ENCODE assay signal across 17 cellular contexts in the genomic region with DNA sequence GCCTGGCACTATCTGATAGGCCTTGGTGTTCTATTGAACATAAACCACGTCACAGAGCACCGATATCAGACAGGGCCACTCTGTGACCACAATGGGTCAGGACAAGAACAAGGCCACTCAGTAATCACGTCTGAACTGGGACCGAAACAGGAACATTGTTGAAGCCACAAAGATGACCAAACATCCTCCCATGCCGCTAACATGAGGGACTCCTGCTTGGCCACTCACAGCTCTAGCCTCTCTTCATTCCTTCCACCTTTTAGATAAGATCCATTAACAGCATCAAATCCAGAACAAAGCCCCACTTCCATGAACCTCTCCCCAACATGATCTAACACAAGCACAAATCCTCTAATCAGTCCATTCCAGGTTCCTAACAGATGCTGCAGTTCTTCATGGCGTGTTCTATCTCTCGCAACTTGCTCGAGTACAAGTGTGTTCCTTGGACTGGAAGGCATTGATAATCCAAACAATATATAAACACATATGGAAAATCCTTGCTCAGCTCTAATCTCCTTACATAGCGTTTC.
"Had no signal": no experiment of that assay in that cellular context is flagged by ENCODE, and none has a peak within 500 bp of the region (broad histone marks: within the 10 kb centered on the region; RNA-seq: fewer than 3 reads in every experiment).

No MANE protein-coding gene starts in this region.

- H2AFZ ChIP-seq: hepatocyte, parathyroid adenoma had no signal

- ATAC-seq: left cardiac atrium; natural killer cell treated with Interleukin-12 subunit alpha and Interleukin-12 subunit beta and Interleukin-15 and Interleukin-18, amount 100 ng/mL, for 72 hours; stimulated activated naive B cell treated with anti-CD40 and anti-IgM and Interleukin-4, amounts not matched to agents 10 μg/mL and 1 μg/mL and 100 μg/mL, for 72 hours; T-cell had no signal

- H3K4me3 ChIP-seq: hepatocyte had no signal

- H3K4me1 ChIP-seq: parathyroid adenoma had no signal

- H3K27me3 Mint-ChIP-seq: activated naive CD8-positive, alpha-beta T cell; dendritic cell treated with granulocyte-macrophage colony-stimulating factor and Interleukin-4, amounts not matched to agents 40 ng/mL and 50 ng/mL, for 4 days; natural killer cell treated with Interleukin-12 subunit alpha and Interleukin-12 subunit beta and Interleukin-15 and Interleukin-18, amount 100 ng/mL, for 72 hours; stimulated activated naive B cell treated with anti-CD40 and anti-IgM and Interleukin-4, amounts not matched to agents 10 μg/mL and 1 μg/mL and 100 μg/mL, for 72 hours; T-cell had no signal

- H3K27ac Mint-ChIP-seq: activated naive CD8-positive, alpha-beta T cell; activated T-helper 1 cell treated with anti-CD3 and anti-CD28 coated beads, Interleukin-12 subunit alpha, Interleukin-12 subunit beta, Interleukin-2, Interleukin-4 antibody, amounts not matched to agents 30 ng/mL and 10 ng/mL and 1 ng/mL, durations not matched to agents 14 hours and 24 hours and 36 hours; dendritic cell treated with granulocyte-macrophage colony-stimulating factor and Interleukin-4, amounts not matched to agents 40 ng/mL and 50 ng/mL, for 4 days; natural killer cell treated with Interleukin-12 subunit alpha and Interleukin-12 subunit beta and Interleukin-15 and Interleukin-18, amount 100 ng/mL, for 72 hours; T-cell had no signal

- H3K9me3 Mint-ChIP-seq: activated T-helper 1 cell treated with anti-CD3 and anti-CD28 coated beads, Interleukin-12 subunit alpha, Interleukin-12 subunit beta, Interleukin-2, Interleukin-4 antibody, amounts not matched to agents 30 ng/mL and 10 ng/mL and 1 ng/mL, durations not matched to agents 14 hours and 24 hours and 36 hours; dendritic cell treated with granulocyte-macrophage colony-stimulating factor and Interleukin-4, amounts not matched to agents 40 ng/mL and 50 ng/mL, for 4 days; natural killer cell treated with Interleukin-12 subunit alpha and Interleukin-12 subunit beta and Interleukin-15 and Interleukin-18, amount 100 ng/mL, for 72 hours; stimulated activated naive B cell treated with anti-CD40 and anti-IgM and Interleukin-4, amounts not matched to agents 10 μg/mL and 1 μg/mL and 100 μg/mL, for 72 hours; T-cell had no signal

- H3K4me3 Mint-ChIP-seq: activated naive CD8-positive, alpha-beta T cell; activated T-helper 1 cell treated with anti-CD3 and anti-CD28 coated beads, Interleukin-12 subunit alpha, Interleukin-12 subunit beta, Interleukin-2, Interleukin-4 antibody, amounts not matched to agents 30 ng/mL and 10 ng/mL and 1 ng/mL, durations not matched to agents 14 hours and 24 hours and 36 hours; dendritic cell treated with granulocyte-macrophage colony-stimulating factor and Interleukin-4, amounts not matched to agents 40 ng/mL and 50 ng/mL, for 4 days; natural killer cell treated with Interleukin-12 subunit alpha and Interleukin-12 subunit beta and Interleukin-15 and Interleukin-18, amount 100 ng/mL, for 72 hours; stimulated activated naive B cell treated with anti-CD40 and anti-IgM and Interleukin-4, amounts not matched to agents 10 μg/mL and 1 μg/mL and 100 μg/mL, for 72 hours; T-cell had no signal

- H3K27ac ChIP-seq: hepatocyte, parathyroid adenoma, VCaP had no signal

- FAIRE-seq: bronchial epithelial cell, endothelial cell of umbilical vein, islet of Langerhans had no signal

- DNase-seq: activated CD4-positive, alpha-beta T cell treated with anti-CD3 and anti-CD28 coated beads, Interleukin-2, amount 50 U/mL, for 4 hours; activated CD4-positive, CD25-positive, alpha-beta regulatory T cell treated with anti-CD3 and anti-CD28 coated beads, Interleukin-2, amount 50 U/mL, for 72 hours; activated gamma-delta T cell treated with Interleukin-2 at 50 U/mL for 16 hours; effector CD8-positive, alpha-beta T cell; left cardiac atrium; stimulated activated naive B cell treated with anti-CD40 and anti-IgM and Interleukin-4, amounts not matched to agents 10 μg/mL and 1 μg/mL and 100 μg/mL, for 72 hours; T-cell had no signal

- H3K4me1 Mint-ChIP-seq: stimulated activated naive B cell treated with anti-CD40 and anti-IgM and Interleukin-4, amounts not matched to agents 10 μg/mL and 1 μg/mL and 100 μg/mL, for 72 hours had no signal

- H3K27me3 ChIP-seq: hepatocyte had no signal

- H3K4me2 ChIP-seq: hepatocyte had no signal

- H3K36me3 Mint-ChIP-seq: natural killer cell treated with Interleukin-12 subunit alpha and Interleukin-12 subunit beta and Interleukin-15 and Interleukin-18, amount 100 ng/mL, for 72 hours had no signal

- H3K9ac ChIP-seq: parathyroid adenoma had no signal
